ENCODE assay signal across 1 cellular context in genomic region chr12:107478881-107479280, GRCh38.
TF ChIP-seq lines count a peak whose summit lies in the region.

No MANE protein-coding gene starts in this region.

TF ChIP-seq in IMR-90, 13 proteins besides CTCF, POLR2A, EP300 and RAD21 (continued from another document):
- TF ChIP-seq USF2 (IDR thresholded peaks at IDR 0.05; ENCODE audit: low read depth, low read length) (no peak), CEBPB (IDR thresholded peaks at IDR 0.05; ENCODE audit: low read depth, low read length) (0 out of 2 replicates have a peak, but pooled peaks have one; percentile 27), MAFK (IDR thresholded peaks at IDR 0.05; ENCODE audit: low read depth, low read length) (no peak)
